Comparison of ENCODE assay signal across 8 cellular contexts in the genomic region with DNA sequence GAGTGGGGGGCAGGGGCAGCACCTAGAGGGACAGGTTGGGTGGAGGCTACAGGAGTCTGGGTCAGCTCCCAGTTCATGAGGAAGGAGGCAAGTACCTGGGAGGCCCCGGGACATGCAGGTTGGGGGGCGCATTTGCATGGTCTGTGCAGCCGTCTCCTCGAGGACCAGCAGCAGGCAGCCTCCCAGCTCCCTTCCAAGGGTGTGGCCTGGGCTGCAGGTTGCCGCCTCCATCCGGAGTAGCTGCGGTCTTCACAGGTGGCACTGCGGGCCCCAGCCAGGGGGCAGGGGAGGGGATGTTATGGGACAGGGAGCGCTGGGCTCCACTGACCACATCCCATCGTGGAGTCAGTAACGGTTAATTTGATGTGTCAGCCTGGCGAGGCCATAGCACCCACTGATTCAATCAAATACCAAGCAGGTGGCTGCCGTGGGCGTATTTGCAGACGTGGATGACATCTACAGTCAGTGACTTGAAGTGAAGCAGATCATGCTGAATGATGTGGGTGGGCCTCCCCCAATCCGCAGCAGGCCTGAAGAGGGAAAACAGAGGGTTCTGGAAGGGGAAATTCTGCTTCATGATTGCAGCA.
DNase-seq lines count a peak whose midpoint lies in the region; ATAC-seq and TF ChIP-seq lines count a peak whose summit lies in the region.

No MANE protein-coding gene starts in this region.

- H3K27me3 ChIP-seq in GM06990 (replicated peaks; ENCODE audit: control insufficient read depth, insufficient read depth, low read length) (no peaks in the 10 kb centered on the region), psoas muscle (ENCODE audit: insufficient read depth in 3 of 3, low read length in 2 of 3) (no peaks in the 10 kb centered on the region), foreskin keratinocyte (peaks cover 9% of the 10 kb centered on the region)

- H3K4me1 ChIP-seq in psoas muscle (peaks cover 33% of the 10 kb centered on the region), foreskin keratinocyte (no peaks in the 10 kb centered on the region)

- 91 to 95% (median 95%) methylated on average over 12 to 16 of the region's 16 CpGs for WGBS in psoas muscle, 3 donors

- no peaks in the 10 kb centered on the region for H3K36me3 ChIP-seq in GM06990 (ENCODE audit: control insufficient read depth, insufficient read depth, low read length)
- H3K36me3 ChIP-seq in psoas muscle (ENCODE audit: insufficient read depth in 1 of 2, low read depth in 1 of 2), result no peaks in the 10 kb centered on the region

- no peak overlapping the region for H3K4me3 ChIP-seq in GM06990 (replicated peaks; ENCODE audit: low read depth, low read length)
- no peak overlapping the region for H3K4me3 ChIP-seq in psoas muscle
- no peak overlapping the region for H3K4me3 ChIP-seq in coronary artery

- peak overlapping the region; percentile 71 for H3K27ac ChIP-seq in psoas muscle
- no peak overlapping the region for H3K27ac ChIP-seq in coronary artery
- no peak overlapping the region for H3K27ac ChIP-seq in foreskin keratinocyte

- intact Hi-C loops in psoas muscle (cut with DNase I), result loop anchor here in 1 of 2 donors (5.0 kb wide), 1 partner anchor 82 kb away; the partner anchor contains the start of gene PRKAG2

- no peaks in the 10 kb centered on the region for H3K9me3 ChIP-seq in psoas muscle

- ATAC-seq in HG02885 (IDR thresholded peaks at IDR 0.05; ENCODE audit: poor library complexity, unreplicated experiment) (peak; percentile 80), psoas muscle (no peak), foreskin keratinocyte (no peak)

- peak; percentile 19 for DNase-seq in GM06990 (ENCODE audit: extremely low read depth, insufficient read length)
- peak; percentile 71 for DNase-seq in activated CD8-positive, alpha-beta memory T cell treated with anti-CD3 and anti-CD28 coated beads, Interleukin-2, amount 50 U/mL, for 24 hours (ENCODE audit: extremely low read depth)
- peak in 1 of 2 donors; percentile 57 for DNase-seq in psoas muscle
- no peak for DNase-seq in DMS53 treated with DMSO at 0.1 percent for 48 hours (lab: John Stamatoyannopoulos, UW; ENCODE audit: unreplicated experiment)
- DNase-seq in coronary artery (ENCODE audit: low spot score), result no peak
- no peak for DNase-seq in mesenteric fat pad (ENCODE audit: low spot score)
- no peak for DNase-seq in foreskin keratinocyte

- no peak for TF ChIP-seq CTCF in GM06990 (IDR thresholded peaks at IDR 0.05; ENCODE audit: insufficient read depth, low read length, poor library complexity, severe bottlenecking)
- TF ChIP-seq CTCF in psoas muscle (IDR thresholded peaks at IDR 0.05), result no peak
- TF ChIP-seq CTCF in coronary artery (IDR thresholded peaks at IDR 0.05), result no peak
- no peak for TF ChIP-seq CTCF in foreskin keratinocyte (conservative IDR thresholded peaks at IDR 0.05)

Comparison
In these comparisons a context has a peak if more than half of its experiments do, and no peak if none do; other contexts are left out.
1. DNase-seq: peak in GM06990 (single experiment) and activated CD8-positive, alpha-beta memory T cell treated with anti-CD3 and anti-CD28 coated beads, Interleukin-2, amount 50 U/mL, for 24 hours (single experiment); none in DMS53 treated with DMSO at 0.1 percent for 48 hours (single experiment), coronary artery (single experiment), mesenteric fat pad (single experiment) and foreskin keratinocyte (0 of 2).